9 cellular contexts compared by ENCODE assay signal in genomic region chr6:46217671-46218131, GRCh38. TPM values are rescaled to one million over a fixed set of nuclear protein-coding genes. Genes with fewer than 3 reads are reported as not detected.
DNase-seq lines count a peak whose midpoint lies in the region; ATAC-seq and TF ChIP-seq lines count a peak whose summit lies in the region.
"Had no signal": no experiment of that assay in that cellular context is flagged by ENCODE, and none has a peak within 500 bp of the region (broad histone marks: within the 10 kb centered on the region; RNA-seq: fewer than 3 reads in every experiment).

No MANE protein-coding gene starts in this region.

- no peaks in the 10 kb centered on the region for H3K36me3 Mint-ChIP-seq in naive thymus-derived CD4-positive, alpha-beta T cell
- no peaks in the 10 kb centered on the region for H3K36me3 Mint-ChIP-seq in HFFc6 (ENCODE audit: low read depth)
- H3K36me3 Mint-ChIP-seq: natural killer cell had no signal

- no peak for TF ChIP-seq CTCF in brain microvascular endothelial cell (IDR thresholded peaks at IDR 0.05; ENCODE audit: low read depth, low read length, missing control alignments)
- TF ChIP-seq CTCF in HFFc6 (IDR thresholded peaks at IDR 0.05) = no peak
- no peak for TF ChIP-seq CTCF in foreskin keratinocyte (conservative IDR thresholded peaks at IDR 0.05)

- in situ Hi-C loops in brain microvascular endothelial cell (cut with HindIII; ENCODE audit: low pct_ligation_motif_present, low sequenced_read_pairs) = no loop called here

- no peaks in the 10 kb centered on the region for H3K4me1 ChIP-seq in naive thymus-derived CD4-positive, alpha-beta T cell (ENCODE audit: control insufficient read depth in 2 of 2, insufficient read depth in 2 of 2, low read length in 2 of 2)
- H3K4me1 ChIP-seq in foreskin keratinocyte = no peaks in the 10 kb centered on the region

- POLR2A ChIA-PET in naive thymus-derived CD4-positive, alpha-beta T cell (lab: Charles Lee) = no interaction called here

- DNase-seq in SKM-1 treated with dmso at 0.1 percent for 144 hours (lab: John Stamatoyannopoulos, UW; ENCODE audit: unreplicated experiment) = peak; percentile 39
- DNase-seq in naive thymus-derived CD4-positive, alpha-beta T cell = no peak
- DNase-seq in brain microvascular endothelial cell = no peak
- DNase-seq in NCI-H146 (lab: John Stamatoyannopoulos, UW) = no peak
- DNase-seq in HFFc6 = no peak
- DNase-seq in foreskin keratinocyte = no peak
- DNase-seq: natural killer cell had no signal

- no peaks in the 10 kb centered on the region for H3K9me3 ChIP-seq in naive thymus-derived CD4-positive, alpha-beta T cell (ENCODE audit: control insufficient read depth in 2 of 3, low read length in 3 of 3)

- H3K36me3 ChIP-seq in naive thymus-derived CD4-positive, alpha-beta T cell (ENCODE audit: control insufficient read depth in 2 of 3, insufficient read depth in 3 of 3, low read length in 3 of 3) = no peaks in the 10 kb centered on the region
- no peaks in the 10 kb centered on the region for H3K36me3 ChIP-seq in brain microvascular endothelial cell (replicated peaks)

- peaks cover 0 to 1% (median 0%) of the 10 kb centered on the region in 11 donors for H3K9me3 Mint-ChIP-seq in naive thymus-derived CD4-positive, alpha-beta T cell
- peaks cover 24% of the 10 kb centered on the region for H3K9me3 Mint-ChIP-seq in HFFc6
- H3K9me3 Mint-ChIP-seq: natural killer cell had no signal

- no peaks in the 10 kb centered on the region for H3K27me3 ChIP-seq in naive thymus-derived CD4-positive, alpha-beta T cell (ENCODE audit: control insufficient read depth in 2 of 2, insufficient read depth in 2 of 2, low read length in 2 of 2)
- no peaks in the 10 kb centered on the region for H3K27me3 ChIP-seq in brain microvascular endothelial cell (replicated peaks)
- peaks cover 3% of the 10 kb centered on the region for H3K27me3 ChIP-seq in foreskin keratinocyte

- no peak overlapping the region for H3K4me3 ChIP-seq in naive thymus-derived CD4-positive, alpha-beta T cell (ENCODE audit: low read length)
- no peak overlapping the region for H3K4me3 ChIP-seq in brain microvascular endothelial cell (ENCODE audit: low read depth, low read length)

- intact Hi-C loops in naive thymus-derived CD4-positive, alpha-beta T cell (cut with micrococcal nuclease) = no loop called here

- H3K4me1 Mint-ChIP-seq in naive thymus-derived CD4-positive, alpha-beta T cell = no peaks in the 10 kb centered on the region
- H3K4me1 Mint-ChIP-seq in HFFc6 (ENCODE audit: low read depth) = no peaks in the 10 kb centered on the region

- CTCF ChIA-PET in naive thymus-derived CD4-positive, alpha-beta T cell (lab: Charles Lee) = interaction anchor here (0.7 to 1.1 kb wide), 2 partner anchors 47 to 1747 kb away, joined by 3 to 4 read pairs; partner anchors contain the start of gene ENPP5

- H3K4me3 Mint-ChIP-seq in naive thymus-derived CD4-positive, alpha-beta T cell = no peak overlapping the region
- no peak overlapping the region for H3K4me3 Mint-ChIP-seq in HFFc6
- H3K4me3 Mint-ChIP-seq: natural killer cell had no signal

- ATAC-seq in GM18907 (IDR thresholded peaks at IDR 0.05; ENCODE audit: unreplicated experiment) (peak; percentile 77), HG02642 (IDR thresholded peaks at IDR 0.05; ENCODE audit: poor library complexity, unreplicated experiment) (peak; percentile 64), foreskin keratinocyte (no peak)
- ATAC-seq in naive thymus-derived CD4-positive, alpha-beta T cell = peak; percentile 64

- peaks cover 0 to 12% (median 7%) of the 10 kb centered on the region in 5 donors for H3K27me3 Mint-ChIP-seq in naive thymus-derived CD4-positive, alpha-beta T cell
- peaks cover 1% of the 10 kb centered on the region; the same call in 1 of the 2 replicates for H3K27me3 Mint-ChIP-seq in HFFc6 (ENCODE audit: insufficient read depth)

- H3K27ac ChIP-seq in naive thymus-derived CD4-positive, alpha-beta T cell (ENCODE audit: low read depth, low read length) = no peak overlapping the region
- H3K27ac ChIP-seq in brain microvascular endothelial cell (no peak overlapping the region), foreskin keratinocyte (no peak overlapping the region)

- no peak overlapping the region for H3K27ac Mint-ChIP-seq in naive thymus-derived CD4-positive, alpha-beta T cell
- H3K27ac Mint-ChIP-seq in HFFc6 = no peak overlapping the region

RNA-seq across cellular contexts. Expression of gene ENPP5, which starts 46.9 kb away (rescaled TPM):
- total RNA-seq in naive thymus-derived CD4-positive, alpha-beta T cell = 1 to 10 TPM in 1 of 5 experiments, under 1 TPM in 2, not detected in 2; 0.59 to 1.4 (median 0.92) TPM
- 1 to 10 TPM in 1 of 2 donors, under 1 TPM in 1; 0.50 to 1.7 TPM for polyA plus RNA-seq in naive thymus-derived CD4-positive, alpha-beta T cell
- total RNA-seq in HFFc6 (2021; fragmentation: NEBNext Ultra II Directional; extraction: Animal tissue kit (Norgen Biotek cat#: 25700)) = not detected
- 0.74 and 1.4 TPM in 2 replicates for total RNA-seq in foreskin keratinocyte
- polyA plus RNA-seq in foreskin keratinocyte = 0.41 and 0.43 TPM in 2 replicates
